ENCODE assay signal across 8 cellular contexts in the genomic region with DNA sequence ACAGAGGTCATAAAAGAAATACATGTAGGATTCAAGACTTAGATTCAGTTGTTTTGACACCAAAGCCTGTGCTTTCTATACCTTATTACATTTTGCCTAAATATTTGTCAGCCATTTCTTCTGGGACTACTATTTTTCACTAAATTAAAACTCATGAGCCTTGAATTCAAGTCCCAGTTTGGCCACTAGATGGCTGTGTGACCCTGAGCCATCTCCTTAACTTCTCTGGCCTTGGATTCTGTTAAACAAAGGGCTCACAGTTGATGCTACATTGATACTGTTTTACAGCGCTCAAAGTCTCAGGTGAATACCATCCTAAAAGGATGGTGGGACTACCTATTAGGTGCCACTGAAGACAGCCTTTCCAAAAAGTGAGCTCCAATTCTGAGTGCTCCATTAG. TPM values are rescaled to one million over a fixed set of nuclear protein-coding genes. Genes with fewer than 3 reads are reported as not detected.
DNase-seq lines count a peak whose midpoint lies in the region; ATAC-seq, FAIRE-seq and TF ChIP-seq lines count a peak whose summit lies in the region.

No MANE protein-coding gene starts in this region.

- TF ChIP-seq CTCF in D721Med (IDR thresholded peaks at IDR 0.05; ENCODE audit: insufficient read depth, missing control alignments) (peak; percentile 8), tibial artery (IDR thresholded peaks at IDR 0.05) (peak; percentile 40 to 58)

- H3K36me3 ChIP-seq in tibial artery: no peaks in the 10 kb centered on the region

- no peak overlapping the region for H3K4me3 ChIP-seq in tibial artery

- intact Hi-C loops in tibial artery (cut with DNase I; ENCODE audit: low total_unique reads): no loop called here

- ATAC-seq in GM18870 (IDR thresholded peaks at IDR 0.05; ENCODE audit: unreplicated experiment): peak; percentile 58

- no peaks in the 10 kb centered on the region for H3K27me3 ChIP-seq in tibial artery

- no peak overlapping the region for H3K27ac ChIP-seq in tibial artery

- no peak for FAIRE-seq in D721Med (lab: Jason Lieb, UNC)

- no peaks in the 10 kb centered on the region for H3K4me1 ChIP-seq in tibial artery

- no peaks in the 10 kb centered on the region for H3K9me3 ChIP-seq in tibial artery

- no peak for DNase-seq in D721Med (ENCODE audit: insufficient read length, low spot score)
- DNase-seq in NCI-H748 (lab: John Stamatoyannopoulos, UW; ENCODE audit: unreplicated experiment): peak; percentile 46
- DNase-seq in fibroblast of peridontal ligament (ENCODE audit: extremely low read depth): peak; percentile 40
- no peak for DNase-seq in tibial artery
- DNase-seq in SK-N-DZ (ENCODE audit: low spot score): no peak
- DNase-seq in COLO829 (ENCODE audit: low spot score): no peak
- no peak for DNase-seq in T-helper 9 cell

RNA-seq across cellular contexts. Expression of gene CCDC198, which starts 39.6 kb away (rescaled TPM):
- not detected in 2 replicates for polyA plus RNA-seq in SK-N-DZ (2014; cell fraction: cytosol; rRNA removed)
- polyA plus RNA-seq in SK-N-DZ (2014; cell fraction: nucleus; rRNA removed): not detected in 2 replicates

Comparison
In these comparisons a context has a peak if more than half of its experiments do, and no peak if none do; other contexts are left out.
1. DNase-seq: peak in NCI-H748 (single experiment) and fibroblast of peridontal ligament (single experiment); none in D721Med (single experiment), tibial artery (0 of 2), SK-N-DZ (single experiment), COLO829 (single experiment) and T-helper 9 cell (single experiment).